In the genomic region with DNA sequence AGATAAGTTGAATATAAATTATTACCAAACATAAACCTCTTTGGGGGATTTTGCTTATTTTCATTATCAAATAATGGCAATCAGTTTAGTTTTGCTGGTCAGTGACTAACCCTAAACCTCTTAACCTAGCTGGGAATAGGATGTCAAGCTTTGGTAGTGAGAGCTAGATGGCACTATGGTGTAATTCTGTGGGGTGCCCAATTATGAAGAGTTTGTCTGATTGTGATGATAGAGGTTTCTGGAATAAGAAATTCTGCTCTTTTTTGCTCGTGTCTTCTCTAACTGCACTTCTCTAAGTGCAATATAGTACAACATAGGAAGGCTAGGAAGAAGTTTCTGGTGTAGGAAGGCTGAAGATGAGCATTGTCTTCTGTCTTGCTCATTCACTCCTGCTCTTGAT, we compare ENCODE assay signal across 9 cellular contexts. TPM values are rescaled to one million over a fixed set of nuclear protein-coding genes. Genes with fewer than 3 reads are reported as not detected.
DNase-seq lines count a peak whose midpoint lies in the region; ATAC-seq and TF ChIP-seq lines count a peak whose summit lies in the region.
"Had no signal": no experiment of that assay in that cellular context is flagged by ENCODE, and none has a peak within 500 bp of the region (broad histone marks: within the 10 kb centered on the region; RNA-seq: fewer than 3 reads in every experiment).

No MANE protein-coding gene starts in this region.

- peak; percentile 57 for ATAC-seq in body of pancreas
- ATAC-seq in left lobe of liver = peak; percentile 92

- 22 to 30% methylated on average over 1 of the region's 1 CpG for WGBS in body of pancreas, 2 donors

- H3K4me3 ChIP-seq in body of pancreas (no peak overlapping the region), vagina (no peak overlapping the region)

- peaks cover 19% of the 10 kb centered on the region for H3K4me1 ChIP-seq in body of pancreas
- no peaks in the 10 kb centered on the region for H3K4me1 ChIP-seq in vagina

- H3K27me3 ChIP-seq in body of pancreas (no peaks in the 10 kb centered on the region), vagina (no peaks in the 10 kb centered on the region)

- H3K36me3 ChIP-seq in body of pancreas (replicated peaks in 1 of 2; ENCODE audit: insufficient read depth in 1 of 2, low read depth in 2 of 2) (no peaks in the 10 kb centered on the region), vagina (no peaks in the 10 kb centered on the region)

- intact Hi-C loops in body of pancreas (cut with DNase I) = no loop called here
- intact Hi-C loops in vagina (cut with DNase I) = no loop called here

- peak overlapping the region in 3 of 4 donors; percentile 13 to 53 (median 24) for H3K27ac ChIP-seq in body of pancreas
- H3K27ac ChIP-seq in vagina = peak overlapping the region; percentile 5

- TF ChIP-seq POLR2A in body of pancreas (IDR thresholded peaks at IDR 0.05) (no peak), vagina (IDR thresholded peaks at IDR 0.05) (no peak)

- H3K9me3 ChIP-seq in body of pancreas (peaks cover 0 to 3% (median 0%) of the 10 kb centered on the region in 3 donors), vagina (no peaks in the 10 kb centered on the region)

- TF ChIP-seq CTCF in body of pancreas (IDR thresholded peaks at IDR 0.05) (peak in 5 of 7 experiments; percentile 10 to 43 (median 39)), vagina (IDR thresholded peaks at IDR 0.05) (no peak)

- DNase-seq in NCI-H526 treated with DMSO at 0.1 percent for 48 hours (lab: John Stamatoyannopoulos, UW) (peak; percentile 24), NCI-H526 (lab: John Stamatoyannopoulos, UW) (no peak), body of pancreas (no peak), left lobe of liver (ENCODE audit: low spot score) (no peak), vagina (ENCODE audit: extremely low spot score in 2 of 2) (no peak), UCSD-AML1 (lab: John Stamatoyannopoulos, UW; ENCODE audit: unreplicated experiment) (no peak), HuH-7 (ENCODE audit: low spot score) (no peak), NCI-H1436 (lab: John Stamatoyannopoulos, UW) (no peak)

RNA-seq across cellular contexts. Expression of a gene that starts 59.8 kb away (rescaled TPM):
- total RNA-seq in body of pancreas (not detected), left lobe of liver (0.13 TPM), vagina (not detected)
- total RNA-seq: urinary bladder had no signal

Comparison
In these comparisons a context has a peak if more than half of its experiments do, and no peak if none do; other contexts are left out.
1. CTCF ChIP-seq: peak in body of pancreas (5 of 7); none in vagina (0 of 3).